ENCODE assay signal across 14 cellular contexts in the genomic region with DNA sequence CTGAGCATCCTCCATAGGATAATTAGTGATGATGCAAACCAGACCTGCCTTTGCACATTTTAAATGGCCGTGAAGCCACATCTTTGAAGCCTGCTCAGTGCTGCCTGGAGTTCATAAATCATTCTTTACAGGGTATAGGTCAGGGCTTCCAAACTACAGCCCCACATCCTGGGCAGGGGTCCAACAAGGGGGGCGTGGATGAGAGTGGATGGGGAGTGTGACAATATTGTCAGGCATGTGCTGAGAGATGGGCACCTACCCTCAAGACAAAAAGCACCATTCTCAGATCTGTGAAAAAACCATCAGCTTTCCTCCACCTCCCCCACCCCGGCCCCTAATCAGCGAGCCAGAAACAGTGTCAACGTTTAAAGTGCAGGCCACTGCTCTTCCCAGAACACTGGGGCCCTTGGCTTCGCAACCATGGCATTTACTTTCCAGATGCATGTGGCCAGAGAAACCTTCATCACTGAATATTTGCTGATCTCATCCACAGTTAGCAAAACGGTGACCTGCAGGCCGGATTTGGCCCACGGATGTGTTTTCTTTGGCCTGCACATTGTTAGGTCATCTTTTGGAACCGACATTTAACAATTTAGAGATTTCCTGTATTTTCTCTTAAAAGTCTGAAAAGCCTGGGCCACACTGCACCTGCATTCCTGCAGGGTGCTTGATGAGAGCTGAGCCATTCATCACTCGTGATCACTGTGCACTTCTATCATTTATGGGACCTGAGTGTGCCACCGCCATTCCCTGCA.
DNase-seq lines count a peak whose midpoint lies in the region; ATAC-seq and TF ChIP-seq lines count a peak whose summit lies in the region.
"Had no signal": no experiment of that assay in that cellular context is flagged by ENCODE, and none has a peak within 500 bp of the region (broad histone marks: within the 10 kb centered on the region; RNA-seq: fewer than 3 reads in every experiment).

No MANE protein-coding gene starts in this region.

- CTCF ChIA-PET in HEK293T (lab: Yijun Ruan, JAX), result no interaction called here

- peaks cover 45% of the 10 kb centered on the region for H3K4me1 Mint-ChIP-seq in T-helper 17 cell

- H3K36me3 Mint-ChIP-seq in T-helper 17 cell (ENCODE audit: low read depth), result peaks cover 4% of the 10 kb centered on the region

- ATAC-seq in T-helper 17 cell (no peak), omental fat pad (ENCODE audit: low FRiP score) (peak; percentile 6)
- ATAC-seq: stimulated activated naive CD8-positive, alpha-beta T cell treated with anti-CD3 and anti-CD28 coated beads, Interleukin-15, Interleukin-2, amounts not matched to agents 100 U/mL and 50 U/mL, for 24 hours had no signal

- peak overlapping the region; percentile 84 for H3K27ac Mint-ChIP-seq in T-helper 17 cell

- POLR2A ChIA-PET in HEK293T (lab: Yijun Ruan, JAX), result no interaction called here

- no peak overlapping the region for H3K4me3 Mint-ChIP-seq in T-helper 17 cell

- no peak for TF ChIP-seq CTCF in omental fat pad (IDR thresholded peaks at IDR 0.05)

- H3K27me3 Mint-ChIP-seq in T-helper 17 cell, result no peaks in the 10 kb centered on the region

- no peaks in the 10 kb centered on the region for H3K9me3 ChIP-seq in T-helper 17 cell (ENCODE audit: control insufficient read depth, low read length, poor library complexity, severe bottlenecking)
- H3K9me3 ChIP-seq: spleen had no signal

- DNase-seq in Daoy (ENCODE audit: low read depth) (peak; percentile 20), T-helper 17 cell (no peak), fibroblast of the conjunctiva (ENCODE audit: low read depth) (peak; percentile 49), omental fat pad (ENCODE audit: low spot score) (no peak), DMS114 treated with DMSO at 0.1 percent for 48 hours (lab: John Stamatoyannopoulos, UW; ENCODE audit: unreplicated experiment) (no peak), D341Med (ENCODE audit: low spot score) (no peak), HEK293T (ENCODE audit: extremely low spot score) (no peak)
- no peak for DNase-seq in stimulated activated CD8-positive, alpha-beta memory T cell treated with anti-CD3 and anti-CD28 coated beads, Interleukin-4, amount 100 ng/mL, for 48 hours
- DNase-seq: activated T-cell treated with anti-CD3 and anti-CD28 coated beads, Interleukin-2, amount 50 U/mL, for 1 hour; DND-41; NCI-H446 treated with DMSO at 0.1 percent for 48 hours; spleen; stimulated activated naive CD8-positive, alpha-beta T cell treated with anti-CD3 and anti-CD28 coated beads, Interleukin-15, Interleukin-2, amounts not matched to agents 100 U/mL and 50 U/mL, for 24 hours; T-helper 1 cell had no signal

TF ChIP-seq in HEK293T, 16 proteins besides CTCF, POLR2A, EP300 and RAD21:
- no peak for TF ChIP-seq SUZ12 (IDR thresholded peaks at IDR 0.05)
- no peak for TF ChIP-seq FOXA1 (IDR thresholded peaks at IDR 0.05)
- TF ChIP-seq, protein P1, sequence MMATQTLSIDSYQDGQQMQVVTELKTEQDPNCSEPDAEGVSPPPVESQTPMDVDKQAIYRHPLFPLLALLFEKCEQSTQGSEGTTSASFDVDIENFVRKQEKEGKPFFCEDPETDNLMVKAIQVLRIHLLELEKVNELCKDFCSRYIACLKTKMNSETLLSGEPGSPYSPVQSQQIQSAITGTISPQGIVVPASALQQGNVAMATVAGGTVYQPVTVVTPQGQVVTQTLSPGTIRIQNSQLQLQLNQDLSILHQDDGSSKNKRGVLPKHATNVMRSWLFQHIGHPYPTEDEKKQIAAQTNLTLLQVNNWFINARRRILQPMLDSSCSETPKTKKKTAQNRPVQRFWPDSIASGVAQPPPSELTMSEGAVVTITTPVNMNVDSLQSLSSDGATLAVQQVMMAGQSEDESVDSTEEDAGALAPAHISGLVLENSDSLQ (IDR thresholded peaks at IDR 0.05), result no peak
- TF ChIP-seq LEF1 (IDR thresholded peaks at IDR 0.05; ENCODE audit: borderline replicate concordance), result no peak
- TF ChIP-seq NFRKB (IDR thresholded peaks at IDR 0.05), result no peak
- no peak for TF ChIP-seq ARNT (IDR thresholded peaks at IDR 0.05)
- TF ChIP-seq FOXM1 (IDR thresholded peaks at IDR 0.05; ENCODE audit: borderline replicate concordance), result no peak

Comparison
In these comparisons a context has a peak if more than half of its experiments do, and no peak if none do; other contexts are left out.
1. DNase-seq: peak in Daoy (single experiment) and fibroblast of the conjunctiva (single experiment); none in T-helper 17 cell (0 of 3), omental fat pad (single experiment), DMS114 treated with DMSO at 0.1 percent for 48 hours (single experiment), D341Med (single experiment), stimulated activated CD8-positive, alpha-beta memory T cell treated with anti-CD3 and anti-CD28 coated beads, Interleukin-4, amount 100 ng/mL, for 48 hours (single experiment) and HEK293T (single experiment).